ENCODE assay signal across 1 cellular context in the genomic region with DNA sequence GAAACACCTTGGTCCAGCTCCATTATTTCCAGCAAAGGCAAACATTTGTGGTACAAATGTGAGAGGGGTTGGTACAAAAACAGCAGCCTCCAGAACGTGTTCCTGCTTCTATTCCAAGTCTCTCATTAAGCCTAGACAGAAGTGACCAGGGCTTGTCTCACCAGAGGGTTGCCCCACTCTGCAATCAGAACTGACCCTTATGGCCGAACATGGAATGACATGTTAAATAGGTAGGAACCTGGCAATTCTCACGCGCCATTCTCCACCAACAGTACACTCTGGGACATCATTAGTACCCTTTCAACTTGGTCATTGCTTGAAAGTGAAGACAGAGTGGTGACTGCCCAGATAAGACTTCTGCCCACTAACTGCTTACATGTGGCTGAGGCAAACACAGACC.
TF ChIP-seq lines count a peak whose summit lies in the region.

No MANE protein-coding gene starts in this region.

TF ChIP-seq in H1, 55 proteins besides CTCF, POLR2A, EP300 and RAD21 (continued from another document):
- no peak for TF ChIP-seq ATF3 (IDR thresholded peaks at IDR 0.05; ENCODE audit: insufficient read depth, low read depth, low read length)
- no peak for TF ChIP-seq GABPA (IDR thresholded peaks at IDR 0.05; ENCODE audit: borderline replicate concordance, insufficient read depth, low read length)
- TF ChIP-seq PHF8 (conservative IDR thresholded peaks at IDR 0.05; ENCODE audit: low read depth, low read length), result no peak
- no peak for TF ChIP-seq RXRA (IDR thresholded peaks at IDR 0.05; ENCODE audit: insufficient read depth, low read depth, low read length)
- TF ChIP-seq ASH2L (IDR thresholded peaks at IDR 0.05; ENCODE audit: low read length), result no peak
- TF ChIP-seq CREB1 (IDR thresholded peaks at IDR 0.05), result no peak
- TF ChIP-seq USF2 (IDR thresholded peaks at IDR 0.05; ENCODE audit: low read length), result no peak
- no peak for TF ChIP-seq CHD1 (IDR thresholded peaks at IDR 0.05; ENCODE audit: low read depth, low read length)
- no peak for TF ChIP-seq TBP (IDR thresholded peaks at IDR 0.05; ENCODE audit: low read depth, low read length)
- TF ChIP-seq JUN (IDR thresholded peaks at IDR 0.05; ENCODE audit: low read depth, low read length), result no peak
- no peak for TF ChIP-seq TCF12 (IDR thresholded peaks at IDR 0.05; ENCODE audit: low read depth, low read length)
- no peak for TF ChIP-seq HDAC6 (IDR thresholded peaks at IDR 0.05; ENCODE audit: low read depth, low read length)
- TF ChIP-seq NANOG (IDR thresholded peaks at IDR 0.05; ENCODE audit: insufficient read depth, low read depth, low read length, poor library complexity, severe bottlenecking), result no peak
- no peak for TF ChIP-seq KDM1A (IDR thresholded peaks at IDR 0.05; ENCODE audit: borderline replicate concordance, low read length)
- TF ChIP-seq CBX5 (IDR thresholded peaks at IDR 0.05; ENCODE audit: low read depth, low read length), result no peak
